In genomic region chr10:133648872-133649455, GRCh38 we compare ENCODE assay signal across 11 cellular contexts. TPM values are rescaled to one million over a fixed set of nuclear protein-coding genes. Genes with fewer than 3 reads are reported as not detected.
DNase-seq lines count a peak whose midpoint lies in the region; ATAC-seq and TF ChIP-seq lines count a peak whose summit lies in the region.
"Not testable (repeated sequence)": the region's sequence is repeated elsewhere in the genome, so short reads cannot be mapped to it uniquely, and the experiment has no call there.
"Had no signal": no experiment of that assay in that cellular context is flagged by ENCODE, and none has a peak within 500 bp of the region (broad histone marks: within the 10 kb centered on the region; RNA-seq: fewer than 3 reads in every experiment).

No MANE protein-coding gene starts in this region.

- not testable (repeated sequence) for ATAC-seq in right cardiac atrium, mucosa of descending colon

- not testable (repeated sequence) for H3K27ac ChIP-seq in right cardiac atrium (ENCODE audit: low read length); transverse colon

- TF ChIP-seq POLR2A in transverse colon (IDR thresholded peaks at IDR 0.05): not testable (repeated sequence)

- H3K36me3 ChIP-seq in BE2C; mucosa of descending colon (ENCODE audit: low read depth); transverse colon: not testable (repeated sequence)

- not testable (repeated sequence) for H3K27ac Mint-ChIP-seq in activated CD4-positive, alpha-beta T cell treated with anti-CD3 and anti-CD28 coated beads, Interleukin-2, amount 10 ng/mL, durations not matched to agents 24 days and 14 days

- not testable (repeated sequence) for H3K9me3 Mint-ChIP-seq in activated CD4-positive, alpha-beta T cell treated with anti-CD3 and anti-CD28 coated beads, Interleukin-2, amount 10 ng/mL, durations not matched to agents 24 days and 14 days

- H3K27me3 ChIP-seq in BE2C; right cardiac atrium (ENCODE audit: control insufficient read depth, insufficient read depth); transverse colon: not testable (repeated sequence)

- not testable (repeated sequence) for H3K27me3 Mint-ChIP-seq in activated CD4-positive, alpha-beta T cell treated with anti-CD3 and anti-CD28 coated beads, Interleukin-2, amount 10 ng/mL, durations not matched to agents 24 days and 14 days

- H3K4me3 Mint-ChIP-seq in activated CD4-positive, alpha-beta T cell treated with anti-CD3 and anti-CD28 coated beads, Interleukin-2, amount 10 ng/mL, durations not matched to agents 24 days and 14 days: not testable (repeated sequence)

- not testable (repeated sequence) for H3K9me3 ChIP-seq in BE2C; right cardiac atrium (ENCODE audit: control insufficient read depth, low read length); mucosa of descending colon; transverse colon

- peak; percentile 56 for DNase-seq in BE2C
- DNase-seq in LNCaP clone FGC (ENCODE audit: low read depth); fibroblast of villous mesenchyme (ENCODE audit: low read depth): not testable (repeated sequence)
- peak; percentile 79 for DNase-seq in activated CD4-positive, alpha-beta T cell treated with anti-CD3 and anti-CD28 coated beads, Interleukin-2, amount 10 ng/mL, durations not matched to agents 24 days and 14 days
- DNase-seq in activated naive CD4-positive, alpha-beta T cell treated with Interleukin-2 at 50 U/mL for 16 hours: peak; percentile 25
- DNase-seq in right cardiac atrium: peak; percentile 27 to 58 (median 57)
- DNase-seq in mucosa of descending colon: peak; percentile 34 to 45 (median 44)
- DNase-seq in transverse colon: peak; percentile 26

- 23% methylated on average over 5 of the region's 22 CpGs for WGBS in right cardiac atrium
- no CpG with 5 or more reads among the region's 22 CpGs for WGBS in transverse colon (ENCODE audit: low coverage in 1 of 2), 2 donors

- peak overlapping the region; percentile 31; the same call in 1 of the 2 replicates for H3K4me3 ChIP-seq in BE2C (ENCODE audit: low read depth, low read length)
- peak overlapping the region; percentile 42; the same call in 1 of the 2 replicates for H3K4me3 ChIP-seq in LNCaP clone FGC (ENCODE audit: low read depth, low read length)
- peak overlapping the region; percentile 21 for H3K4me3 ChIP-seq in fibroblast of villous mesenchyme (ENCODE audit: low read depth, low read length)
- not testable (repeated sequence) for H3K4me3 ChIP-seq in right cardiac atrium (ENCODE audit: low read length); mucosa of descending colon; transverse colon

- TF ChIP-seq CTCF in BE2C (IDR thresholded peaks at IDR 0.05; ENCODE audit: low read depth, low read length); LNCaP clone FGC (IDR thresholded peaks at IDR 0.05; ENCODE audit: control insufficient read depth, extremely low read depth, insufficient read depth); fibroblast of villous mesenchyme (IDR thresholded peaks at IDR 0.05; ENCODE audit: insufficient read depth, low read depth, low read length); mucosa of descending colon (IDR thresholded peaks at IDR 0.05); transverse colon (IDR thresholded peaks at IDR 0.05): not testable (repeated sequence)

- intact Hi-C loops in activated CD4-positive, alpha-beta T cell treated with anti-CD3 and anti-CD28 coated beads, Interleukin-2, amount 10 ng/mL, durations not matched to agents 24 days and 14 days (cut with micrococcal nuclease); right cardiac atrium (cut with DNase I); mucosa of descending colon (cut with DNase I, micrococcal nuclease); transverse colon (cut with DNase I; ENCODE audit: low total_unique reads): not testable (repeated sequence)

- in situ Hi-C loops in transverse colon (cut with MboI; ENCODE audit: low pct_ligation_motif_present in 1 of 4, low pct_unique_long_range_greater_than_20kb in 1 of 4, low sequenced_read_pairs in 3 of 4): not testable (repeated sequence)

- H3K4me1 Mint-ChIP-seq in activated CD4-positive, alpha-beta T cell treated with anti-CD3 and anti-CD28 coated beads, Interleukin-2, amount 10 ng/mL, durations not matched to agents 24 days and 14 days: not testable (repeated sequence)

- not testable (repeated sequence) for H3K4me1 ChIP-seq in BE2C; right cardiac atrium (ENCODE audit: control insufficient read depth, insufficient read depth, low read length); mucosa of descending colon (ENCODE audit: low read depth); transverse colon

- not testable (repeated sequence) for H3K36me3 Mint-ChIP-seq in activated CD4-positive, alpha-beta T cell treated with anti-CD3 and anti-CD28 coated beads, Interleukin-2, amount 10 ng/mL, durations not matched to agents 24 days and 14 days (ENCODE audit: low read depth)

- not testable (repeated sequence) for TF ChIP-seq EP300 in transverse colon (IDR thresholded peaks at IDR 0.05; ENCODE audit: low read depth)

RNA-seq across cellular contexts. Expression of gene FRG2B, which starts 22.4 kb away (rescaled TPM):
- not detected for polyA plus RNA-seq in BE2C (2012; ENCODE audit: insufficient read depth, insufficient read length, low read depth)
- total RNA-seq in activated CD4-positive, alpha-beta T cell treated with anti-CD3 and anti-CD28 coated beads, Interleukin-2, amount 10 ng/mL, durations not matched to agents 24 days and 14 days: not detected in 2 replicates
- total RNA-seq in fibroblast of villous mesenchyme (under 0.01 TPM in 1 of 2 replicates, not detected in the other), right cardiac atrium (not detected), mucosa of descending colon (not detected), transverse colon (not detected)
- not detected for polyA plus RNA-seq in right cardiac atrium
- total RNA-seq: CD4-positive, alpha-beta T cell; H9; LHCN-M2 had no signal
